13 cellular contexts compared by ENCODE assay signal in the genomic region with DNA sequence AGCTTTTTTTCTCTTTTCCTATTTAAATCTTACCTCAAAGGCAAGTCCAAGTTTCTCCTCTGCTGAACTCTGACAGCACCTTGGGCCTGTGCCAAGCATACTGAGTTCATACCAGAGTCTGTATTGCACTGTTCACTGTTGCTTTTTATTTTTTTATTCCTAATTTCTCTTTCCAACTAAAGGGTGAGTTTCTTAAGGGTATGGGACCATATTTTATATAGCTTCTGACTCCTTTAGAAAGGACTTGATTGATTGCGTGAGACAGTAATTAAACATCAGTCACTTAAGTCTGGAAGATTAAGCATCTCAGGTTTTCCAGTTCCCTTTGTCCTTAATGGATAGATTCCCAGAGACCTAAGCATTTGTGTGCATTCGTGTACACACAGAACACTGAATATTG.
DNase-seq lines count a peak whose midpoint lies in the region; ATAC-seq and TF ChIP-seq lines count a peak whose summit lies in the region.
"Had no signal": no experiment of that assay in that cellular context is flagged by ENCODE, and none has a peak within 500 bp of the region (broad histone marks: within the 10 kb centered on the region; RNA-seq: fewer than 3 reads in every experiment).

No MANE protein-coding gene starts in this region.

- H3K27ac ChIP-seq in breast epithelium = peak overlapping the region; percentile 67 to 68
- H3K27ac ChIP-seq in left lung = peak overlapping the region; percentile 67 to 68
- H3K27ac ChIP-seq in suprapubic skin = peak overlapping the region; percentile 66
- H3K27ac ChIP-seq: 22Rv1, HL-60 had no signal

- H3K36me3 ChIP-seq in breast epithelium (no peaks in the 10 kb centered on the region), left lung (no peaks in the 10 kb centered on the region), suprapubic skin (no peaks in the 10 kb centered on the region)
- H3K36me3 ChIP-seq: ascending aorta had no signal

- TF ChIP-seq POLR2A in breast epithelium (IDR thresholded peaks at IDR 0.05) (no peak), suprapubic skin (IDR thresholded peaks at IDR 0.05) (no peak)

- H3K9me3 ChIP-seq in breast epithelium = no peaks in the 10 kb centered on the region
- H3K9me3 ChIP-seq in left lung = no peaks in the 10 kb centered on the region
- H3K9me3 ChIP-seq in suprapubic skin = no peaks in the 10 kb centered on the region
- H3K9me3 ChIP-seq: ascending aorta had no signal

- no peaks in the 10 kb centered on the region for H3K27me3 ChIP-seq in breast epithelium
- no peaks in the 10 kb centered on the region for H3K27me3 ChIP-seq in left lung
- H3K27me3 ChIP-seq in suprapubic skin = no peaks in the 10 kb centered on the region
- H3K27me3 ChIP-seq: ascending aorta had no signal

- intact Hi-C loops in breast epithelium (cut with DNase I; ENCODE audit: low total_unique reads) = loop anchor here (5.0 kb wide), 1 partner anchor 743 kb away; no protein-coding TSS in a partner anchor
- intact Hi-C loops in left lung (cut with DNase I) = no loop called here

- H3K4me3 ChIP-seq in breast epithelium = peak overlapping the region; percentile 11 to 47 (median 17)
- peak overlapping the region in 1 of 2 donors; percentile 7 for H3K4me3 ChIP-seq in left lung
- peak overlapping the region; percentile 27 for H3K4me3 ChIP-seq in suprapubic skin

- ATAC-seq in left lung = no peak
- no peak for ATAC-seq in GM18907 (IDR thresholded peaks at IDR 0.05; ENCODE audit: unreplicated experiment)

- DNase-seq in DMS53 (lab: John Stamatoyannopoulos, UW) (peak; percentile 45), DMS53 treated with DMSO at 0.1 percent for 48 hours (lab: John Stamatoyannopoulos, UW; ENCODE audit: unreplicated experiment) (no peak), breast epithelium (ENCODE audit: low spot score in 2 of 2) (peak in 1 of 2 donors; percentile 50), left lung (peak in 1 of 2 donors; percentile 44), suprapubic skin (ENCODE audit: low spot score in 2 of 2) (peak in 1 of 2 donors; percentile 73), Ammon's horn (ENCODE audit: low spot score) (no peak)
- no peak for DNase-seq in activated naive CD4-positive, alpha-beta T cell treated with Interleukin-2 at 50 U/mL for 16 hours
- DNase-seq: stimulated activated CD4-positive, alpha-beta T cell treated with anti-CD3 and anti-CD28 coated beads, Interleukin-12 subunit alpha, Interleukin-12 subunit beta, amount 100 ng/mL, for 4 hours; SW 1271 had no signal

- 58% methylated on average over 2 of the region's 2 CpGs for WGBS in suprapubic skin

- no peak for TF ChIP-seq EP300 in suprapubic skin (IDR thresholded peaks at IDR 0.05)

- no peak for TF ChIP-seq CTCF in breast epithelium (IDR thresholded peaks at IDR 0.05)
- TF ChIP-seq CTCF in left lung (IDR thresholded peaks at IDR 0.05) = no peak
- TF ChIP-seq CTCF in suprapubic skin (IDR thresholded peaks at IDR 0.05) = no peak

- peaks cover 0 to 14% of the 10 kb centered on the region in 2 donors for H3K4me1 ChIP-seq in breast epithelium
- peaks cover 18 to 45% of the 10 kb centered on the region in 2 donors for H3K4me1 ChIP-seq in left lung
- peaks cover 35% of the 10 kb centered on the region for H3K4me1 ChIP-seq in suprapubic skin
